In genomic region chr20:50116368-50116999, GRCh38 we compare ENCODE assay signal across 8 cellular contexts. TPM values are rescaled to one million over a fixed set of nuclear protein-coding genes. Genes with fewer than 3 reads are reported as not detected.
DNase-seq lines count a peak whose midpoint lies in the region; ATAC-seq, FAIRE-seq and TF ChIP-seq lines count a peak whose summit lies in the region.

No MANE protein-coding gene starts in this region.

- H2AFZ ChIP-seq in HepG2 (ENCODE audit: low read length): peak overlapping the region; percentile 81

- ATAC-seq in HepG2 (no peak), HG03460 (IDR thresholded peaks at IDR 0.05; ENCODE audit: unreplicated experiment) (no peak), GM21367 (IDR thresholded peaks at IDR 0.05; ENCODE audit: unreplicated experiment) (no peak)

- 89% methylated on average over 19 of the region's 19 CpGs for WGBS in HepG2 (ENCODE audit: low lambda C conversion rate)
- 88% methylated on average over 19 of the region's 19 CpGs for WGBS in thyroid gland, 2 donors

- in situ Hi-C loops in HepG2 (cut with HindIII; ENCODE audit: extremely low pct_ligation_motif_present, low pct_unique_long_range_greater_than_20kb): loop anchor here (10.0 kb wide), 1 partner anchor 468 kb away; no protein-coding TSS in a partner anchor

- peak; percentile 12 for DNase-seq in activated CD8-positive, alpha-beta memory T cell treated with anti-CD3 and anti-CD28 coated beads, Interleukin-2, amount 50 U/mL, for 4 hours
- no peak for DNase-seq in activated CD8-positive, alpha-beta memory T cell treated with anti-CD3 and anti-CD28 coated beads, Interleukin-2, amount 50 U/mL, for 48 hours
- no peak for DNase-seq in HepG2 (ENCODE audit: low spot score)
- DNase-seq in thyroid gland: no peak
- no peak for DNase-seq in NCI-H2107 treated with DMSO at 0.1 percent for 48 hours (lab: John Stamatoyannopoulos, UW; ENCODE audit: unreplicated experiment)

- no peak for FAIRE-seq in HepG2 (lab: Jason Lieb, UNC)

- peaks cover 11% of the 10 kb centered on the region for H4K20me1 ChIP-seq in HepG2 (ENCODE audit: insufficient read depth, low read length)

- H3K27me3 ChIP-seq in HepG2 (ENCODE audit: control insufficient read depth in 1 of 2, insufficient read depth in 2 of 2, low read length in 2 of 2) (no peaks in the 10 kb centered on the region; a peak in 1 of 5 replicates), thyroid gland (no peaks in the 10 kb centered on the region)

- TSS peak; percentile 56 for BruUV-seq in HepG2 (replicated peaks; lab: Mats Ljungman, UMichigan)

- no peak for TF ChIP-seq POLR2A in HepG2 (IDR thresholded peaks at IDR 0.05; ENCODE audit: insufficient read depth in 1 of 2, low read depth in 2 of 2, low read length in 2 of 2)
- no peak for TF ChIP-seq POLR2A in thyroid gland (IDR thresholded peaks at IDR 0.05)

- peak overlapping the region; percentile 54 for H3K27ac ChIP-seq in angular gyrus (ENCODE audit: low read depth, low read length)
- peak overlapping the region; percentile 40 for H3K27ac ChIP-seq in HepG2 (ENCODE audit: extremely low read length, insufficient read depth, low read length)
- peak overlapping the region in 2 of 3 donors; percentile 62 to 66 for H3K27ac ChIP-seq in thyroid gland

- H3K9me3 ChIP-seq in HepG2 (ENCODE audit: low read length) (no peaks in the 10 kb centered on the region), thyroid gland (no peaks in the 10 kb centered on the region)

- intact Hi-C loops in HepG2 (cut with micrococcal nuclease; ENCODE audit: unreplicated experiment) (no loop called here), thyroid gland (cut with DNase I) (no loop called here)

- H3K4me1 ChIP-seq in HepG2 (ENCODE audit: insufficient read depth, low read length): peaks cover 56% of the 10 kb centered on the region
- H3K4me1 ChIP-seq in thyroid gland: peaks cover 38 to 44% of the 10 kb centered on the region in 2 donors

- peak overlapping the region; percentile 76 for H3K9ac ChIP-seq in HepG2 (ENCODE audit: insufficient read depth, low read depth, low read length)

- TF ChIP-seq EP300 in HepG2 (IDR thresholded peaks at IDR 0.05; ENCODE audit: low read depth in 2 of 2, low read length in 2 of 2) (no peak; a peak in 1 of 4 replicates), HepG2 (CRISPR knock-in tag; IDR thresholded peaks at IDR 0.05; ENCODE audit: borderline replicate concordance) (no peak)

- TF ChIP-seq CTCF in HepG2 (CRISPR knock-in tag; IDR thresholded peaks at IDR 0.05) (no peak), thyroid gland (IDR thresholded peaks at IDR 0.05) (no peak)

- H3K4me3 ChIP-seq in HepG2 (replicated peaks in 1 of 3; ENCODE audit: insufficient read depth in 1 of 3, low read depth in 2 of 3, low read length in 3 of 3) (peak overlapping the region; percentile 41 to 94 (median 78)), thyroid gland (replicated peaks in 1 of 3) (no peak overlapping the region)

- POLR2A ChIA-PET in HepG2 (lab: Yijun Ruan, JAX): interaction anchor here (1.0 to 5.8 kb wide), 29 partner anchors 10 to 842 kb away, joined by 3 to 91 read pairs (median 5); partner anchors contain the start of genes CEBPB, DPM1, MOCS3 and PEDS1

- no peaks in the 10 kb centered on the region for H3K36me3 ChIP-seq in HepG2 (replicated peaks in 1 of 2; ENCODE audit: control insufficient read depth in 1 of 2, insufficient read depth in 2 of 2, low read length in 2 of 2)
- no peaks in the 10 kb centered on the region for H3K36me3 ChIP-seq in thyroid gland

- CTCF ChIA-PET in HepG2 (lab: Yijun Ruan, JAX; ENCODE audit: low intra/inter-chr PET ratio, low total read pairs): no interaction called here

- peaks cover 32% of the 10 kb centered on the region for H3K79me2 ChIP-seq in HepG2 (ENCODE audit: insufficient read depth, low read length)

- peak overlapping the region; percentile 92 for H3K4me2 ChIP-seq in HepG2 (ENCODE audit: low read depth, low read length)

- no peak for TF ChIP-seq RAD21 in HepG2 (CRISPR knock-in tag; IDR thresholded peaks at IDR 0.05)

TF ChIP-seq in HepG2, 621 proteins besides CTCF, POLR2A, EP300 and RAD21 (continues in another document):
- TF ChIP-seq TBL1XR1 (IDR thresholded peaks at IDR 0.05; ENCODE audit: borderline replicate concordance, low read length, partially characterized antibody): no peak
- TF ChIP-seq ZNF383 (CRISPR knock-in tag; IDR thresholded peaks at IDR 0.05; ENCODE audit: borderline replicate concordance): no peak
- TF ChIP-seq, protein P1, sequence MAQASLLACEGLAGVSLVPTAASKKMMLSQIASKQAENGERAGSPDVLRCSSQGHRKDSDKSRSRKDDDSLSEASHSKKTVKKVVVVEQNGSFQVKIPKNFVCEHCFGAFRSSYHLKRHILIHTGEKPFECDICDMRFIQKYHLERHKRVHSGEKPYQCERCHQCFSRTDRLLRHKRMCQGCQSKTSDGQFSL (CRISPR knock-in tag; IDR thresholded peaks at IDR 0.05): no peak
- TF ChIP-seq, protein P2, sequence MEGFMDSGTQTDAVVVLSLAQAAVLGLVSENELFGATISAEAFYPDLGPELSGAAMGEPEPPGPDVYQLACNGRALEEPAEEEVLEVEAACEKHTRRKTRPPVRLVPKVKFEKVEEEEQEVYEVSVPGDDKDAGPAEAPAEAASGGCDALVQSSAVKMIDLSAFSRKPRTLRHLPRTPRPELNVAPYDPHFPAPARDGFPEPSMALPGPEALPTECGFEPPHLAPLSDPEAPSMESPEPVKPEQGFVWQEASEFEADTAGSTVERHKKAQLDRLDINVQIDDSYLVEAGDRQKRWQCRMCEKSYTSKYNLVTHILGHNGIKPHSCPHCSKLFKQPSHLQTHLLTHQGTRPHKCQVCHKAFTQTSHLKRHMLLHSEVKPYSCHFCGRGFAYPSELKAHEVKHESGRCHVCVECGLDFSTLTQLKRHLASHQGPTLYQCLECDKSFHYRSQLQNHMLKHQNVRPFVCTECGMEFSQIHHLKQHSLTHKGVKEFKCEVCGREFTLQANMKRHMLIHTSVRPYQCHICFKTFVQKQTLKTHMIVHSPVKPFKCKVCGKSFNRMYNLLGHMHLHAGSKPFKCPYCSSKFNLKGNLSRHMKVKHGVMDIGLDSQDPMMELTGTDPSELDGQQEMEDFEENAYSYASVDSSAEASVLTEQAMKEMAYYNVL (CRISPR knock-in tag; IDR thresholded peaks at IDR 0.05; ENCODE audit: borderline replicate concordance): no peak
- TF ChIP-seq RFXANK (CRISPR knock-in tag; IDR thresholded peaks at IDR 0.05): no peak

RNA-seq across cellular contexts. Expression of gene UBE2V1, which starts 3.5 kb away (rescaled TPM):
- total RNA-seq in HepG2 (2016; rRNA removed; fragmentation: Illumina TruSeq; extraction: Trizol) (81.3 and 85.1 TPM in 2 replicates), thyroid gland (100 to 1,000 TPM in 1 of 4 donors, 10 to 100 TPM in 3; 77.3 to 110 (median 92.3) TPM)
- 39.8 and 41.0 TPM in 2 replicates for total RNA-seq in HepG2 (2016; cell fraction: cytosol; rRNA removed; fragmentation: Illumina TruSeq; extraction: Trizol; ENCODE audit: low read depth)
- 75.7 and 82.4 TPM in 2 replicates for total RNA-seq in HepG2 (2016; cell fraction: insoluble cytoplasmic fraction; rRNA removed; fragmentation: Illumina TruSeq; extraction: Trizol)
- total RNA-seq in HepG2 (2016; cell fraction: membrane; rRNA removed; fragmentation: Illumina TruSeq; extraction: Trizol): 77.9 and 85.1 TPM in 2 replicates
- 90.9 and 96.1 TPM in 2 replicates for total RNA-seq in HepG2 (2016; cell fraction: nucleus; rRNA removed; fragmentation: Illumina TruSeq; extraction: Trizol)
- polyA plus RNA-seq in HepG2 (2011; rRNA removed): 102 and 132 TPM in 2 replicates
- 86.6 and 115 TPM in 2 replicates for polyA plus RNA-seq in HepG2 (2011; cell fraction: cytosol; rRNA removed)
- polyA plus RNA-seq in HepG2 (2011; cell fraction: nucleus; rRNA removed): 112 and 127 TPM in 2 replicates
- 131 and 175 TPM in 2 replicates for polyA plus RNA-seq in HepG2 (2012)
- 88.5 and 88.7 TPM in 2 replicates for polyA plus RNA-seq in HepG2 (2016; cell fraction: cytosol; fragmentation: Illumina TruSeq; extraction: Trizol; ENCODE audit: low read depth)
- polyA plus RNA-seq in HepG2 (2016; cell fraction: insoluble cytoplasmic fraction; fragmentation: Illumina TruSeq; extraction: Trizol; ENCODE audit: low read depth): 203 and 260 TPM in 2 replicates
- 179 and 185 TPM in 2 replicates for polyA plus RNA-seq in HepG2 (2016; cell fraction: membrane; fragmentation: Illumina TruSeq; extraction: Trizol; ENCODE audit: low read depth)
- polyA plus RNA-seq in HepG2 (2016; cell fraction: nucleus; fragmentation: Illumina TruSeq; extraction: Trizol; ENCODE audit: insufficient read depth, low read depth): 152 and 171 TPM in 2 replicates
- 54.3 and 62.1 TPM in 2 replicates for polyA minus RNA-seq in HepG2 (2011; rRNA and poly(A)+ RNA removed; ENCODE audit: low replicate concordance)
- polyA minus RNA-seq in HepG2 (2011; cell fraction: cytosol; rRNA and poly(A)+ RNA removed): 50.5 and 51.3 TPM in 2 replicates
- polyA minus RNA-seq in HepG2 (2011; cell fraction: nucleus; rRNA and poly(A)+ RNA removed): 273 and 299 TPM in 2 replicates

RNA-seq across cellular contexts. Expression of gene PEDS1, which starts 37.0 kb away (rescaled TPM):
- 21.4 and 30.5 TPM in 2 replicates for total RNA-seq in HepG2 (2016; rRNA removed; fragmentation: Illumina TruSeq; extraction: Trizol)
- total RNA-seq in HepG2 (2016; cell fraction: cytosol; rRNA removed; fragmentation: Illumina TruSeq; extraction: Trizol; ENCODE audit: low read depth): 17.9 and 19.8 TPM in 2 replicates
- total RNA-seq in HepG2 (2016; cell fraction: insoluble cytoplasmic fraction; rRNA removed; fragmentation: Illumina TruSeq; extraction: Trizol): 16.4 and 29.4 TPM in 2 replicates
- total RNA-seq in HepG2 (2016; cell fraction: membrane; rRNA removed; fragmentation: Illumina TruSeq; extraction: Trizol): 40.2 and 46.0 TPM in 2 replicates
- 19.8 and 24.1 TPM in 2 replicates for total RNA-seq in HepG2 (2016; cell fraction: nucleus; rRNA removed; fragmentation: Illumina TruSeq; extraction: Trizol)
- 93.9 and 105 TPM in 2 replicates for polyA plus RNA-seq in HepG2 (2011; rRNA removed)
- 58.6 and 81.5 TPM in 2 replicates for polyA plus RNA-seq in HepG2 (2011; cell fraction: cytosol; rRNA removed)
- polyA plus RNA-seq in HepG2 (2011; cell fraction: nucleus; rRNA removed): 45.3 and 46.9 TPM in 2 replicates
- 29.0 and 44.1 TPM in 2 replicates for polyA plus RNA-seq in HepG2 (2012)
- 31.6 and 35.7 TPM in 2 replicates for polyA plus RNA-seq in HepG2 (2016; cell fraction: cytosol; fragmentation: Illumina TruSeq; extraction: Trizol; ENCODE audit: low read depth)
- 33.1 and 37.1 TPM in 2 replicates for polyA plus RNA-seq in HepG2 (2016; cell fraction: insoluble cytoplasmic fraction; fragmentation: Illumina TruSeq; extraction: Trizol; ENCODE audit: low read depth)
- 65.7 and 67.3 TPM in 2 replicates for polyA plus RNA-seq in HepG2 (2016; cell fraction: membrane; fragmentation: Illumina TruSeq; extraction: Trizol; ENCODE audit: low read depth)
- 60.4 and 64.9 TPM in 2 replicates for polyA plus RNA-seq in HepG2 (2016; cell fraction: nucleus; fragmentation: Illumina TruSeq; extraction: Trizol; ENCODE audit: insufficient read depth, low read depth)
- polyA minus RNA-seq in HepG2 (2011; rRNA and poly(A)+ RNA removed; ENCODE audit: low replicate concordance): 171 and 190 TPM in 2 replicates
- 44.9 and 49.0 TPM in 2 replicates for polyA minus RNA-seq in HepG2 (2011; cell fraction: cytosol; rRNA and poly(A)+ RNA removed)
- 12.5 and 14.5 TPM in 2 replicates for polyA minus RNA-seq in HepG2 (2011; cell fraction: nucleus; rRNA and poly(A)+ RNA removed)
- total RNA-seq in thyroid gland: 10 to 100 TPM; 15.8 to 22.7 (median 19.7) TPM

Comparison
In these comparisons a context has a peak if more than half of its experiments do, and no peak if none do; other contexts are left out.
1. H3K4me3 ChIP-seq: peak in HepG2 (3 of 3); none in thyroid gland (0 of 3).
2. Peak in every context shown above with its lines, with median percentiles within 50 percentile points of each other: H3K27ac ChIP-seq.